Comparison of ENCODE assay signal across 13 cellular contexts in the genomic region with DNA sequence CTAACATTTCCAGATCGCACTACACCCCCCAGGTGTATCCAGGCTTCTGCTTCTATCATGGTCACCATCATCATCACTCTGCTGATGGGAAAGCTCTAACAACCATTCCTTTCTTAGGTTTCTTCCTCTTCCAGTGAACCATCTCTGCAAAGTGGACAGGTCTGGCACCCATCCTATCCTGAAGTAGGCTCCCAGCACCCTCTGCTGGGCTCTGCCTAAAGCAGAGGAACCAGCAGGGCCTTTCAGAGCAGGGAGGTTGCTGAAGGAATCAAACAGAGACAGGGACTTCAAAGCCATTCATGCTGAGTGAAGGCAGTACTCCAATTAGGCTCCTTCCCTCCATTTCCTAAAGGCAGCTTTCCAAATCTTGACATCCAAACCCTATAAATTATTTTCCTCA. TPM values are rescaled to one million over a fixed set of nuclear protein-coding genes. Genes with fewer than 3 reads are reported as not detected.
DNase-seq lines count a peak whose midpoint lies in the region; ATAC-seq and TF ChIP-seq lines count a peak whose summit lies in the region.
"Had no signal": no experiment of that assay in that cellular context is flagged by ENCODE, and none has a peak within 500 bp of the region (broad histone marks: within the 10 kb centered on the region; RNA-seq: fewer than 3 reads in every experiment).

No MANE protein-coding gene starts in this region.

- no peak overlapping the region for H3K27ac ChIP-seq in H9 (ENCODE audit: insufficient read length, low read depth, low read length)
- no peak overlapping the region for H3K27ac ChIP-seq in spleen
- H3K27ac ChIP-seq: stomach had no signal

- no peak overlapping the region for H2AFZ ChIP-seq in H9 (ENCODE audit: low read length)

- H3T11ph ChIP-seq in H9 (ENCODE audit: low read length), result no peak overlapping the region

- no peak overlapping the region for H3K4ac ChIP-seq in H9 (ENCODE audit: low read depth, low read length)

- H2BK120ac ChIP-seq in H9 (ENCODE audit: low read depth, low read length, poor library complexity, severe bottlenecking), result no peak overlapping the region

- no peaks in the 10 kb centered on the region for H3K36me3 Mint-ChIP-seq in H9 (ENCODE audit: insufficient read depth in 1 of 3, low read depth in 3 of 3)
- no peaks in the 10 kb centered on the region for H3K36me3 Mint-ChIP-seq in activated T-helper 17 cell treated with anti-CD3 and anti-CD28 coated beads, Interleukin-2, amount 50 U/mL, for 72 hours (ENCODE audit: low read depth)

- no peak overlapping the region for H2BK20ac ChIP-seq in H9 (ENCODE audit: low read depth, low read length, poor library complexity, severe bottlenecking)

- no peak overlapping the region for H3K4me3 Mint-ChIP-seq in H9
- no peak overlapping the region for H3K4me3 Mint-ChIP-seq in activated T-helper 17 cell treated with anti-CD3 and anti-CD28 coated beads, Interleukin-2, amount 50 U/mL, for 72 hours
- H3K4me3 Mint-ChIP-seq: activated B cell treated with CpG ODN at 0.5 μM for 24 hours, nephron had no signal

- H3K36me3 ChIP-seq in spleen, result no peaks in the 10 kb centered on the region
- H3K36me3 ChIP-seq: stomach had no signal

- peaks cover 3 to 6% of the 10 kb centered on the region in 2 experiments; a peak in 2 of 4 replicates for H3K4me1 Mint-ChIP-seq in H9
- no peaks in the 10 kb centered on the region for H3K4me1 Mint-ChIP-seq in activated T-helper 17 cell treated with anti-CD3 and anti-CD28 coated beads, Interleukin-2, amount 50 U/mL, for 72 hours
- H3K4me1 Mint-ChIP-seq: activated B cell treated with CpG ODN at 0.5 μM for 24 hours, nephron had no signal

- H3K18ac ChIP-seq in H9 (ENCODE audit: insufficient read length, low read depth, low read length), result no peak overlapping the region

- H3K9ac ChIP-seq in H9 (ENCODE audit: extremely low read depth, insufficient read length, low read length), result no peak overlapping the region

- no peak overlapping the region for H4K91ac ChIP-seq in H9 (ENCODE audit: insufficient read length, low read depth, low read length)

- H3K14ac ChIP-seq in H9 (ENCODE audit: insufficient read depth, low read length), result no peak overlapping the region

- H4K8ac ChIP-seq in H9 (replicated peaks; ENCODE audit: insufficient read length, low read depth, low read length), result no peak overlapping the region

- no peaks in the 10 kb centered on the region for H3K27me3 ChIP-seq in H9 (ENCODE audit: insufficient read depth, low read length)
- H3K27me3 ChIP-seq in spleen (replicated peaks in 1 of 7), result peaks cover 0 to 36% (median 0%) of the 10 kb centered on the region in 7 donors

- no peak overlapping the region for H2BK15ac ChIP-seq in H9 (ENCODE audit: low read depth, low read length)

- peak; percentile 5 for DNase-seq in COLO668 (lab: John Stamatoyannopoulos, UW; ENCODE audit: unreplicated experiment)
- peak; percentile 47 for DNase-seq in H9
- peak; percentile 38 to 60 for DNase-seq in SHP77 (lab: John Stamatoyannopoulos, UW)
- peak in 1 of 2 donors; percentile 31 for DNase-seq in foreskin fibroblast
- no peak for DNase-seq in germinal center (ENCODE audit: low spot score)
- no peak for DNase-seq in spleen
- no peak for DNase-seq in stimulated activated naive CD4-positive, alpha-beta T cell (lab: John Stamatoyannopoulos, UW)
- DNase-seq: activated B cell treated with CpG ODN at 0.5 μM for 24 hours; activated effector memory CD4-positive, alpha-beta T cell treated with anti-CD3 and anti-CD28 coated beads, Interleukin-2, amount 50 U/mL, for 16 hours; NCI-H524 treated with DMSO at 0.1 percent for 48 hours; stomach had no signal

- no peak overlapping the region for H2AK5ac ChIP-seq in H9 (ENCODE audit: insufficient read length, low read length)

- H3K27me3 Mint-ChIP-seq in H9 (ENCODE audit: low read depth), result peaks cover 2% of the 10 kb centered on the region; the same call in 1 of the 2 replicates
- H3K27me3 Mint-ChIP-seq in activated T-helper 17 cell treated with anti-CD3 and anti-CD28 coated beads, Interleukin-2, amount 50 U/mL, for 72 hours, result peaks cover 15% of the 10 kb centered on the region

- no peak overlapping the region for H3K27ac Mint-ChIP-seq in H9
- H3K27ac Mint-ChIP-seq in activated T-helper 17 cell treated with anti-CD3 and anti-CD28 coated beads, Interleukin-2, amount 50 U/mL, for 72 hours, result no peak overlapping the region
- H3K27ac Mint-ChIP-seq: activated B cell treated with CpG ODN at 0.5 μM for 24 hours, nephron had no signal

- H3K4me3 ChIP-seq in foreskin fibroblast (ENCODE audit: low read depth in 1 of 2, low read length in 2 of 2) (no peak overlapping the region), spleen (no peak overlapping the region)
- H3K4me3 ChIP-seq: stomach had no signal

- no peak overlapping the region for H3K4me2 ChIP-seq in H9 (ENCODE audit: insufficient read depth, insufficient read length, low read length)

- WGBS in H9 (ENCODE audit: extremely low coverage, insufficient read length, low lambda C conversion rate), result no CpG with 5 or more reads among the region's 1 CpG
- WGBS in spleen, 5 donors, result 79 to 97% (median 93%) methylated on average over 1 of the region's 1 CpG

- no peaks in the 10 kb centered on the region for H4K20me1 ChIP-seq in H9 (ENCODE audit: control insufficient read depth, insufficient read depth, insufficient read length)

- no peak overlapping the region for H3K56ac ChIP-seq in H9 (ENCODE audit: insufficient read length, low read depth, low read length)

- no peak overlapping the region for H2BK5ac ChIP-seq in H9 (ENCODE audit: insufficient read length, low read length)

- no peak overlapping the region for H4K5ac ChIP-seq in H9 (ENCODE audit: insufficient read length, low read depth, low read length)

- intact Hi-C loops in spleen (cut with DNase I; ENCODE audit: low total_unique reads), result loop anchor here (10.0 kb wide), 1 partner anchor 1180 kb away; no protein-coding TSS in a partner anchor

- TF ChIP-seq POLR2A in spleen (IDR thresholded peaks at IDR 0.05), result no peak

- no peak overlapping the region for H2BK12ac ChIP-seq in H9 (ENCODE audit: insufficient read length, low read depth, low read length)

- TF ChIP-seq CTCF in H9 (conservative IDR thresholded peaks at IDR 0.05) (peak; percentile 62), foreskin fibroblast (IDR thresholded peaks at IDR 0.05; ENCODE audit: low read depth, low read length) (peak; percentile 32), spleen (IDR thresholded peaks at IDR 0.05 in 8 of 11, conservative IDR thresholded peaks at IDR 0.05 in 3 of 11) (no peak)

- H3K4me1 ChIP-seq in H9 (ENCODE audit: insufficient read depth, low read length) (no peaks in the 10 kb centered on the region), spleen (no peaks in the 10 kb centered on the region)
- H3K4me1 ChIP-seq: stomach had no signal

- no peaks in the 10 kb centered on the region for H3K79me1 ChIP-seq in H9 (ENCODE audit: insufficient read depth, low read depth, low read length, poor library complexity, severe bottlenecking)

- H3K79me2 ChIP-seq in H9 (ENCODE audit: insufficient read depth, low read length), result no peaks in the 10 kb centered on the region

- no peak overlapping the region for H3K23ac ChIP-seq in H9 (ENCODE audit: insufficient read length, low read depth, low read length)

- H3K9me3 Mint-ChIP-seq in H9, result no peaks in the 10 kb centered on the region
- H3K9me3 Mint-ChIP-seq in activated T-helper 17 cell treated with anti-CD3 and anti-CD28 coated beads, Interleukin-2, amount 50 U/mL, for 72 hours, result no peaks in the 10 kb centered on the region
- H3K9me3 Mint-ChIP-seq: activated B cell treated with CpG ODN at 0.5 μM for 24 hours, nephron had no signal

- no peaks in the 10 kb centered on the region for H3K9me3 ChIP-seq in H9 (ENCODE audit: control insufficient read depth, low read depth, low read length)
- H3K9me3 ChIP-seq in spleen, result no peaks in the 10 kb centered on the region
- H3K9me3 ChIP-seq: stomach had no signal

- H3K23me2 ChIP-seq in H9 (ENCODE audit: insufficient read length, low read depth, low read length, poor library complexity, severe bottlenecking), result no peaks in the 10 kb centered on the region

- ATAC-seq in activated T-helper 17 cell treated with anti-CD3 and anti-CD28 coated beads, Interleukin-2, amount 50 U/mL, for 72 hours (replicated peaks), result no peak

RNA-seq across cellular contexts. Expression of a gene that starts 27.2 kb away (rescaled TPM):
- total RNA-seq in H9 (2021), result 23.0 and 23.8 TPM in 2 replicates
- 1 to 10 TPM; 1.9 to 3.0 (median 2.7) TPM for total RNA-seq in spleen
- polyA plus RNA-seq in spleen, result under 1 TPM; 0.39 to 0.58 (median 0.50) TPM
- under 1 TPM in 1 of 2 donors, not detected in 1; 0.15 TPM for total RNA-seq in activated T-helper 17 cell treated with anti-CD3 and anti-CD28 coated beads, Interleukin-2, amount 50 U/mL, for 72 hours

Comparison
In these comparisons a context has a peak if more than half of its experiments do, and no peak if none do; other contexts are left out.
1. DNase-seq: peak in COLO668 (single experiment), H9 (single experiment) and SHP77 (2 of 2); none in germinal center (single experiment), spleen (single experiment) and stimulated activated naive CD4-positive, alpha-beta T cell (0 of 6).
2. CTCF ChIP-seq: peak in H9 (single experiment) and foreskin fibroblast (single experiment); none in spleen (0 of 11).